27 cellular contexts compared by ENCODE assay signal in the genomic region with DNA sequence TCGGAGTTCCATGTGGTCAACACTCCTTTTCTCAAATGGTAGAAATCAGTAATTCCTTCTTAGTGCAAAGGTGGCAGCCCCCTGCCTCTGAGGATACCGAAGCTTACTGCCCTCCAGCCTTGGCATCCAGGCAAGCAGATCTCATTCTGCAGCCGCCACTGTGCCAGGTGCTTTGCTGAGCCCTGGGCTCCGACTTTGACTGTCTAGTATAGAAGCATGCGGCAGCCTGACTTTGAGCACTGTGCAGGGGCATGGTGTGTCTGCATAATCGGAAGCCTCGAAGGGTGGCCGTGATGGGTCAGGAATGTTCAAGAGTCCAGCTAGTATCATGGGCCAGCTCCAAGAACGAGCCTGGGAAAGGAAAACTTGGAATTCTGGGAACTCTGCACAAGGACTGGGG. TPM values are rescaled to one million over a fixed set of nuclear protein-coding genes. Genes with fewer than 3 reads are reported as not detected.
A peak's percentile ranks its signal among the peaks of the same experiment; 100 is the strongest.
DNase-seq lines count a peak whose midpoint lies in the region; ATAC-seq and TF ChIP-seq lines count a peak whose summit lies in the region.
"Had no signal": no experiment of that assay in that cellular context is flagged by ENCODE, and none has a peak within 500 bp of the region (broad histone marks: within the 10 kb centered on the region; RNA-seq: fewer than 3 reads in every experiment).

No MANE protein-coding gene starts in this region.

- H3K27me3 ChIP-seq in RWPE2 (ENCODE audit: insufficient read depth, poor library complexity, severe bottlenecking), result no peaks in the 10 kb centered on the region
- no peaks in the 10 kb centered on the region for H3K27me3 ChIP-seq in esophagus muscularis mucosa
- H3K27me3 ChIP-seq: BE2C, MG63, suprapubic skin, vagina had no signal

- no peaks in the 10 kb centered on the region for H3K9me3 Mint-ChIP-seq in nephron progenitor cell
- H3K9me3 Mint-ChIP-seq: central memory CD8-positive, alpha-beta T cell; H9; naive B cell had no signal

- H3K27me3 Mint-ChIP-seq in nephron progenitor cell (ENCODE audit: low read depth, poor library complexity), result peaks cover 16% of the 10 kb centered on the region
- H3K27me3 Mint-ChIP-seq: naive B cell had no signal

- H3K27ac Mint-ChIP-seq in nephron progenitor cell, result peak overlapping the region; percentile 83
- H3K27ac Mint-ChIP-seq: H9, T-helper 17 cell had no signal

- no peak for TF ChIP-seq CTCF in RWPE2 (IDR thresholded peaks at IDR 0.05; ENCODE audit: poor library complexity, severe bottlenecking)
- TF ChIP-seq CTCF in esophagus muscularis mucosa (IDR thresholded peaks at IDR 0.05), result no peak
- no peak for TF ChIP-seq CTCF in nephron progenitor cell (IDR thresholded peaks at IDR 0.05)
- no peak for TF ChIP-seq CTCF in GM10266 (IDR thresholded peaks at IDR 0.05; ENCODE audit: control insufficient read depth, insufficient read depth, low read depth, missing control alignments)

- H3K36me3 Mint-ChIP-seq in nephron progenitor cell (ENCODE audit: low read depth), result no peaks in the 10 kb centered on the region
- H3K36me3 Mint-ChIP-seq: naive B cell had no signal

- TF ChIP-seq EP300 in esophagus muscularis mucosa (IDR thresholded peaks at IDR 0.05), result no peak

- H3K4me1 Mint-ChIP-seq in nephron progenitor cell, result peaks cover 78% of the 10 kb centered on the region
- H3K4me1 Mint-ChIP-seq: central memory CD8-positive, alpha-beta T cell; T-helper 17 cell had no signal

- no peak for TF ChIP-seq POLR2A in esophagus muscularis mucosa (IDR thresholded peaks at IDR 0.05; ENCODE audit: low read depth)

- no peak overlapping the region for H3K27ac ChIP-seq in RWPE2 (ENCODE audit: poor library complexity, severe bottlenecking)
- H3K27ac ChIP-seq in esophagus muscularis mucosa (replicated peaks in 1 of 4), result peak overlapping the region; percentile 42 to 68 (median 48)
- H3K27ac ChIP-seq in temporal lobe (ENCODE audit: low read depth, low read length), result peak overlapping the region; percentile 36
- H3K27ac ChIP-seq: HL-60, KMS-11, vagina had no signal

- intact Hi-C loops in esophagus muscularis mucosa (cut with DNase I), result no loop called here

- 71% methylated on average over 9 of the region's 9 CpGs for WGBS in esophagus muscularis mucosa

- H3K36me3 ChIP-seq in RWPE2 (ENCODE audit: low read depth) (no peaks in the 10 kb centered on the region), esophagus muscularis mucosa (peaks cover 0 to 30% (median 12%) of the 10 kb centered on the region in 4 donors)
- H3K36me3 ChIP-seq: BE2C, vagina had no signal

- no peak for ATAC-seq in RWPE2 (ENCODE audit: low read depth)
- ATAC-seq: SK-N-SH treated with all-trans-retinoic acid at 6 μM for 48 hours, T-helper 17 cell had no signal

- H3K4me3 ChIP-seq in RWPE2 (ENCODE audit: severe bottlenecking) (no peak overlapping the region), esophagus muscularis mucosa (no peak overlapping the region)
- H3K4me3 ChIP-seq: MG63, suprapubic skin, vagina had no signal

- H3K4me3 Mint-ChIP-seq in nephron progenitor cell, result no peak overlapping the region
- H3K4me3 Mint-ChIP-seq: central memory CD8-positive, alpha-beta T cell; H9; naive B cell; T-helper 17 cell had no signal

- H3K9me3 ChIP-seq in RWPE2 (ENCODE audit: severe bottlenecking) (no peaks in the 10 kb centered on the region), esophagus muscularis mucosa (no peaks in the 10 kb centered on the region)
- H3K9me3 ChIP-seq: BE2C, MG63, suprapubic skin, vagina had no signal

- DNase-seq in RWPE2 (ENCODE audit: low spot score) (peak; percentile 24), esophagus muscularis mucosa (ENCODE audit: extremely low spot score) (no peak), nephron progenitor cell (no peak), NCI-H146 treated with DMSO at 0.1 percent for 48 hours (lab: John Stamatoyannopoulos, UW; ENCODE audit: unreplicated experiment) (no peak), foreskin melanocyte (no peak), GM10266 (ENCODE audit: extremely low spot score) (no peak)
- DNase-seq: activated CD4-positive, alpha-beta T cell treated with anti-CD3 and anti-CD28 coated beads, Interleukin-2, amount 50 U/mL, for 1 hour; activated CD4-positive, CD25-positive, alpha-beta regulatory T cell; activated T-cell treated with anti-CD3 and anti-CD28 coated beads, Interleukin-2, amount 50 U/mL, for 1 hour; BE2C; H9; MG63; midbrain; naive B cell; NCI-H1105; NCI-H510A treated with DMSO at 0.1 percent for 48 hours; occipital lobe; small intestine; stimulated activated naive CD4-positive, alpha-beta T cell; T-helper 17 cell had no signal

- H3K4me1 ChIP-seq in RWPE2 (ENCODE audit: insufficient read depth, poor library complexity, severe bottlenecking) (peaks cover 2% of the 10 kb centered on the region), esophagus muscularis mucosa (peaks cover 58 to 86% (median 78%) of the 10 kb centered on the region in 4 donors)
- H3K4me1 ChIP-seq: BE2C had no signal

RNA-seq across cellular contexts. Expression of a gene that starts 39.7 kb away (rescaled TPM):
- total RNA-seq in esophagus muscularis mucosa (10 to 100 TPM; 21.7 to 44.4 (median 40.6) TPM), temporal lobe (8.4 TPM)
